ENCODE assay signal across 1 cellular context in the genomic region with DNA sequence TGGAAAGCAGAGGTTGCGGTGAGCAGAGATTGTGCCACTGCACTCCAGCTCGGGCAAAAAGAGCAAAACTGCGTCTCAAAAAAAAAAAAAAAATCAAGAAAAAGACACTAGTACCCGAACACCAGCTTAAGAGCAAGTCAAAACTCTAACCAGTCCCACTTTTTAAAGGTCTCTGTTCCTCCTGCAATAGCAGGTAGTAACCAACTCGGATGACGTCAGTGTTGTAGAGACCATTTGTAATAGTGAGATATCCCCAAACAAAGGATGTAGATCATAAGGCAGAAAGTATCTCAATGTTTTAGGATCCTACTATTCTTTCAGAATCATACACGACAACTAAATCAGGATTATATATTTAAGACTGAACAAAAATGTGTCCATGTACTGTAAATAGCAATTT.
TF ChIP-seq lines count a peak whose summit lies in the region.

No MANE protein-coding gene starts in this region.

TF ChIP-seq in GM23338, 12 proteins besides CTCF, POLR2A, EP300 and RAD21 (continued from another document):
- TF ChIP-seq REST (IDR thresholded peaks at IDR 0.05; ENCODE audit: unreplicated experiment) (no peak), ZNF462 (CRISPR knock-in tag; IDR thresholded peaks at IDR 0.05) (no peak), EZH2phosphoT487 (IDR thresholded peaks at IDR 0.05; ENCODE audit: unreplicated experiment) (no peak), EZH2 (IDR thresholded peaks at IDR 0.05; ENCODE audit: low read depth, unreplicated experiment) (no peak), POLR2AphosphoS5 (IDR thresholded peaks at IDR 0.05; ENCODE audit: low read depth) (no peak), JUNB (IDR thresholded peaks at IDR 0.05; ENCODE audit: unreplicated experiment) (no peak), CREB1 (CRISPR knock-in tag; IDR thresholded peaks at IDR 0.05; ENCODE audit: low read depth) (no peak), STAT1 (IDR thresholded peaks at IDR 0.05; ENCODE audit: unreplicated experiment) (no peak), ZNF331 (CRISPR knock-in tag; IDR thresholded peaks at IDR 0.05; ENCODE audit: low read depth) (no peak), NANOG (IDR thresholded peaks at IDR 0.05; ENCODE audit: borderline replicate concordance) (no peak), ZNF114 (CRISPR knock-in tag; IDR thresholded peaks at IDR 0.05) (no peak)
